Comparison of ENCODE assay signal across 16 cellular contexts in the genomic region with DNA sequence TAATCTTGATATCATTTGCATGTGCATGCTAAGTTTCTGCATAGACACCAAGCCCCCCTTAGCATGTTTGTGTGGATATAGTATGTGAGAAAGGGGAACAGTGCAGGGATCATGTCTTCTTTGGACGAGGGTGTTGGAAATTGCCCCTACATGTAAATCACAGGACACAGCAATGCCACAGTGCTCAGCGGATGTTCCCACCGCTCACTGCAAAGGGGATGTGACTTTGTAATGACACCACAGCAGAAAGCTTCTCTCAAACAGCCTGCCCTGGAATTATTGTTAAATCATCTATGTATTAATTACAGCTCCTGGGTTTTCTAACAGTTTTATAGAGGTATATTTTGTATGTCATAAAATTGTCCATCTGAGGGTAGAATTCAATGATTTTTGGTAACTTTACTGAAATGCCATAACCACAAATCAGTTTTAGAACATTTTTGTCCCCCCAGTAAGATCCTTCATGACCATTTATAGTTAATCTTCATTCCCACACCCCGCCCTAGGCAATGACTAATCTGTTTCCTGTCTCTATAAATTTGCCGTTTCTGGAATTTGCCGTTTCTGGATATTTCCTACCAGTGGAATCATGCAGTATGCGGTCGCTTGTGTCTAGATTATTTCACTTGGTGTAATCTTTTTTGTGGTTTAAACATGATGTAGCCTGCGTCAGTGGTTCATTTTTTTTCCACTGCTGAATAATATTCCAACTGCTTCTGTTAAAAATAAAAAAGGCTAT.
DNase-seq lines count a peak whose midpoint lies in the region; ATAC-seq, FAIRE-seq and TF ChIP-seq lines count a peak whose summit lies in the region.
"Had no signal": no experiment of that assay in that cellular context is flagged by ENCODE, and none has a peak within 500 bp of the region (broad histone marks: within the 10 kb centered on the region; RNA-seq: fewer than 3 reads in every experiment).

No MANE protein-coding gene starts in this region.

- dilution Hi-C loops in endothelial cell of umbilical vein (cut with MboI; ENCODE audit: extremely low pct_ligation_motif_present, low sequenced_read_pairs) = no loop called here

- H3K9ac ChIP-seq in PC-3 (ENCODE audit: low read length) (no peak overlapping the region; the same call in 1 of the 2 replicates), endothelial cell of umbilical vein (replicated peaks; ENCODE audit: extremely low read depth, insufficient read depth, low read length) (no peak overlapping the region)

- H3K9me3 ChIP-seq in PC-3 (ENCODE audit: low read length) (no peaks in the 10 kb centered on the region), endothelial cell of umbilical vein (replicated peaks; ENCODE audit: control insufficient read depth, insufficient read depth, low read length) (no peaks in the 10 kb centered on the region), osteoblast (ENCODE audit: low read depth, low read length) (no peaks in the 10 kb centered on the region), OCI-LY7 (ENCODE audit: low read length) (no peaks in the 10 kb centered on the region)
- H3K9me3 ChIP-seq: gastrocnemius medialis had no signal

- no peak overlapping the region for H2AFZ ChIP-seq in PC-3 (ENCODE audit: low read length)
- no peak overlapping the region for H2AFZ ChIP-seq in endothelial cell of umbilical vein (ENCODE audit: low read depth, low read length)
- no peak overlapping the region for H2AFZ ChIP-seq in osteoblast (ENCODE audit: low read length)
- no peak overlapping the region for H2AFZ ChIP-seq in OCI-LY7 (ENCODE audit: low read length)

- TF ChIP-seq CTCF in PC-3 (conservative IDR thresholded peaks at IDR 0.05; ENCODE audit: low read depth, low read length) (no peak), endothelial cell of umbilical vein (IDR thresholded peaks at IDR 0.05; ENCODE audit: extremely low read depth in 1 of 2, insufficient read depth in 1 of 2, low read depth in 1 of 2, low read length in 2 of 2) (no peak), osteoblast (IDR thresholded peaks at IDR 0.05; ENCODE audit: extremely low read depth, low read depth, low read length) (no peak), OCI-LY7 (conservative IDR thresholded peaks at IDR 0.05; ENCODE audit: low read length) (no peak)

- H3K9me2 ChIP-seq in PC-3 (replicated peaks; ENCODE audit: low read length) (no peaks in the 10 kb centered on the region), OCI-LY7 (ENCODE audit: insufficient read depth, low read length) (no peaks in the 10 kb centered on the region)

- H3K9me1 ChIP-seq in endothelial cell of umbilical vein (replicated peaks; ENCODE audit: control insufficient read depth, extremely low read depth, insufficient read depth, low read length) = no peaks in the 10 kb centered on the region

- H4K20me1 ChIP-seq in PC-3 (ENCODE audit: low read length) (no peaks in the 10 kb centered on the region), endothelial cell of umbilical vein (replicated peaks; ENCODE audit: control insufficient read depth, extremely low read depth, insufficient read depth, low read length) (no peaks in the 10 kb centered on the region), osteoblast (ENCODE audit: insufficient read depth, low read length) (no peaks in the 10 kb centered on the region), OCI-LY7 (ENCODE audit: insufficient read depth, low read length) (no peaks in the 10 kb centered on the region)

- H3K79me2 ChIP-seq in PC-3 (ENCODE audit: low read length) (no peaks in the 10 kb centered on the region), endothelial cell of umbilical vein (ENCODE audit: control insufficient read depth, insufficient read depth, low read length) (no peaks in the 10 kb centered on the region), osteoblast (ENCODE audit: insufficient read depth, low read length) (no peaks in the 10 kb centered on the region), OCI-LY7 (ENCODE audit: insufficient read depth, low read depth, low read length) (no peaks in the 10 kb centered on the region)

- H3K36me3 ChIP-seq in PC-3 (ENCODE audit: low read depth, low read length) (no peaks in the 10 kb centered on the region), endothelial cell of umbilical vein (ENCODE audit: control insufficient read depth in 2 of 2, extremely low read depth in 1 of 2, insufficient read depth in 2 of 2, low read length in 2 of 2) (no peaks in the 10 kb centered on the region), osteoblast (ENCODE audit: insufficient read depth, low read length) (no peaks in the 10 kb centered on the region), OCI-LY7 (ENCODE audit: insufficient read depth, low read length) (no peaks in the 10 kb centered on the region)
- H3K36me3 ChIP-seq: gastrocnemius medialis had no signal

- peak overlapping the region; percentile 10; the same call in 1 of the 2 replicates for H3K4me2 ChIP-seq in PC-3 (ENCODE audit: low read length)
- H3K4me2 ChIP-seq in endothelial cell of umbilical vein (ENCODE audit: insufficient read depth, low read length) = peak overlapping the region; percentile 36
- H3K4me2 ChIP-seq in osteoblast (ENCODE audit: insufficient read depth, low read length) = no peak overlapping the region
- no peak overlapping the region for H3K4me2 ChIP-seq in OCI-LY7 (ENCODE audit: low read length)

- H3K4me3 ChIP-seq in PC-3 (ENCODE audit: low read length) = no peak overlapping the region
- H3K4me3 ChIP-seq in endothelial cell of umbilical vein (replicated peaks in 1 of 3; ENCODE audit: insufficient read depth in 1 of 3, low read depth in 1 of 3, low read length in 3 of 3) = no peak overlapping the region
- no peak overlapping the region for H3K4me3 ChIP-seq in osteoblast (ENCODE audit: insufficient read depth, low read length)
- no peak overlapping the region for H3K4me3 ChIP-seq in OCI-LY7 (ENCODE audit: low read depth, low read length, poor library complexity, severe bottlenecking)
- H3K4me3 ChIP-seq: gastrocnemius medialis had no signal

- H3F3A ChIP-seq in PC-3 (ENCODE audit: low read length, unreplicated experiment) = no peaks in the 10 kb centered on the region

- no peaks in the 10 kb centered on the region for H3K27me3 ChIP-seq in PC-3 (ENCODE audit: low read length)
- H3K27me3 ChIP-seq in endothelial cell of umbilical vein (ENCODE audit: control insufficient read depth in 2 of 2, insufficient read depth in 2 of 2, low read length in 2 of 2) = no peaks in the 10 kb centered on the region
- no peaks in the 10 kb centered on the region for H3K27me3 ChIP-seq in osteoblast (ENCODE audit: insufficient read depth, low read length)
- H3K27me3 ChIP-seq: gastrocnemius medialis had no signal

- FAIRE-seq in endothelial cell of umbilical vein (lab: Jason Lieb, UNC) = no peak
- FAIRE-seq: GM12891 had no signal

- H3K27ac ChIP-seq in PC-3 (ENCODE audit: low read length) = peak overlapping the region; percentile 59
- no peak overlapping the region for H3K27ac ChIP-seq in endothelial cell of umbilical vein (ENCODE audit: insufficient read depth, low read depth, low read length)
- peak overlapping the region; percentile 94 for H3K27ac ChIP-seq in osteoblast (ENCODE audit: low read depth, low read length)
- H3K27ac ChIP-seq in OCI-LY7 (ENCODE audit: low read depth, low read length, poor library complexity, severe bottlenecking) = no peak overlapping the region
- H3K27ac ChIP-seq: gastrocnemius medialis had no signal

- POLR2A ChIA-PET in PC-3 (lab: Charles Lee; ENCODE audit: unreplicated experiment) = no interaction called here
- POLR2A ChIA-PET in endothelial cell of umbilical vein (lab: Charles Lee) = no interaction called here
- POLR2A ChIA-PET in OCI-LY7 (lab: Charles Lee) = no interaction called here

- intact Hi-C loops in PC-3 (cut with micrococcal nuclease) (loop anchor here (1.0 kb wide), 1 partner anchor 10 kb away; no protein-coding TSS in a partner anchor), endothelial cell of umbilical vein (cut with micrococcal nuclease) (no loop called here), OCI-LY7 (cut with micrococcal nuclease; ENCODE audit: unreplicated experiment) (no loop called here)

- H3K4me1 ChIP-seq in PC-3 (ENCODE audit: insufficient read depth, low read length) (peaks cover 31% of the 10 kb centered on the region), endothelial cell of umbilical vein (ENCODE audit: control insufficient read depth, extremely low read depth, insufficient read depth, low read length) (peaks cover 10% of the 10 kb centered on the region), osteoblast (ENCODE audit: insufficient read depth, low read length) (peaks cover 48% of the 10 kb centered on the region), OCI-LY7 (ENCODE audit: insufficient read depth, low read length, poor library complexity, severe bottlenecking) (no peaks in the 10 kb centered on the region)
- H3K4me1 ChIP-seq: gastrocnemius medialis had no signal

- TF ChIP-seq POLR2A in endothelial cell of umbilical vein (IDR thresholded peaks at IDR 0.05; ENCODE audit: low read depth, low read length) = no peak

- CTCF ChIA-PET in PC-3 (lab: Charles Lee) (interaction anchor here (0.5 kb wide), 1 partner anchor 262 kb away, joined by 4 read pairs; no protein-coding TSS in a partner anchor), endothelial cell of umbilical vein (lab: Charles Lee) (no interaction called here), OCI-LY7 (lab: Charles Lee; ENCODE audit: unreplicated experiment) (no interaction called here)

- BruUV-seq in PC-3 (replicated peaks; lab: Mats Ljungman, UMichigan) = no TSS peak
- BruUV-seq in endothelial cell of umbilical vein (replicated peaks; lab: Mats Ljungman, UMichigan) = no TSS peak
- BruUV-seq in OCI-LY7 (replicated peaks; lab: Mats Ljungman, UMichigan) = no TSS peak

- ATAC-seq in PC-3 = peak; percentile 59
- ATAC-seq: activated T-cell treated with anti-CD3 and anti-CD28 coated beads, Interleukin-2, amount 50 U/mL, for 4 hours; gastrocnemius medialis; stimulated activated naive B cell treated with anti-CD40 and anti-IgM and Interleukin-4, amounts not matched to agents 10 μg/mL and 1 μg/mL and 100 μg/mL, for 72 hours had no signal

- peak; percentile 1 for DNase-seq in COLO829 (ENCODE audit: low spot score)
- DNase-seq in PC-3 = peak; percentile 76
- peak; percentile 13 for DNase-seq in endothelial cell of umbilical vein (ENCODE audit: low read depth, low spot score)
- DNase-seq in osteoblast (ENCODE audit: insufficient read length, low spot score, missing footprints) = peak; percentile 26
- DNase-seq in activated CD4-positive, alpha-beta T cell treated with anti-CD3 and anti-CD28 coated beads for 48 hours = no peak
- no peak for DNase-seq in stimulated activated CD8-positive, alpha-beta memory T cell treated with anti-CD3 and anti-CD28 coated beads, Interleukin-4, amount 100 ng/mL, for 48 hours
- no peak for DNase-seq in OCI-LY7 (ENCODE audit: low spot score)
- DNase-seq in SKM-1 treated with dmso at 0.1 percent for 144 hours (lab: John Stamatoyannopoulos, UW; ENCODE audit: unreplicated experiment) = no peak
- DNase-seq: activated B cell treated with CpG ODN at 0.5 μM for 24 hours; activated T-cell treated with anti-CD3 and anti-CD28 coated beads, Interleukin-2, amount 50 U/mL, for 4 hours; gastrocnemius medialis; left cardiac atrium; NCI-H345; SHP77; stimulated activated naive B cell treated with anti-CD40 and anti-IgM and Interleukin-4, amounts not matched to agents 10 μg/mL and 1 μg/mL and 100 μg/mL, for 72 hours had no signal

TF ChIP-seq in endothelial cell of umbilical vein, 7 proteins besides CTCF, POLR2A, EP300 and RAD21 (continues in another document):
- TF ChIP-seq FOS (IDR thresholded peaks at IDR 0.05; ENCODE audit: borderline replicate concordance, insufficient read depth, low read length) (peak; percentile 40), POLR2AphosphoS5 (IDR thresholded peaks at IDR 0.05; ENCODE audit: insufficient read depth, low read depth, low read length) (no peak)

Comparison
In these comparisons a context has a peak if more than half of its experiments do, and no peak if none do; other contexts are left out.
1. DNase-seq: peak in COLO829 (single experiment), PC-3 (single experiment), endothelial cell of umbilical vein (single experiment) and osteoblast (single experiment); none in activated CD4-positive, alpha-beta T cell treated with anti-CD3 and anti-CD28 coated beads for 48 hours (single experiment), stimulated activated CD8-positive, alpha-beta memory T cell treated with anti-CD3 and anti-CD28 coated beads, Interleukin-4, amount 100 ng/mL, for 48 hours (single experiment), OCI-LY7 (single experiment) and SKM-1 treated with dmso at 0.1 percent for 144 hours (single experiment).
2. H3K27ac ChIP-seq: peak in PC-3 (single experiment) and osteoblast (single experiment); none in endothelial cell of umbilical vein (single experiment) and OCI-LY7 (single experiment).
3. H3K4me2 ChIP-seq: peak in PC-3 (single experiment) and endothelial cell of umbilical vein (single experiment); none in osteoblast (single experiment) and OCI-LY7 (single experiment).